Comparison of ENCODE assay signal across 8 cellular contexts in genomic region chr12:107618106-107618505, GRCh38.
"Had no signal": no experiment of that assay in that cellular context is flagged by ENCODE, and none has a peak within 500 bp of the region (broad histone marks: within the 10 kb centered on the region; RNA-seq: fewer than 3 reads in every experiment).

No MANE protein-coding gene starts in this region.

- H2AFZ ChIP-seq: GM23338 had no signal

- H3K4me3 Mint-ChIP-seq: GM23338, H9 had no signal

- H3K27ac Mint-ChIP-seq: GM23338, H9 had no signal

- H3K4me2 ChIP-seq: GM23338 had no signal

- DNase-seq: H9, HCEC 1CT, IMR-90, KBM-7 had no signal

- H3K4me3 ChIP-seq: GM23338 had no signal

- H3K9me3 Mint-ChIP-seq: GM23338, H9 had no signal

- FAIRE-seq: H1, H54, HTR-8/SVneo had no signal

- ATAC-seq: GM23338 had no signal
